ENCODE assay signal across 8 cellular contexts in the genomic region with DNA sequence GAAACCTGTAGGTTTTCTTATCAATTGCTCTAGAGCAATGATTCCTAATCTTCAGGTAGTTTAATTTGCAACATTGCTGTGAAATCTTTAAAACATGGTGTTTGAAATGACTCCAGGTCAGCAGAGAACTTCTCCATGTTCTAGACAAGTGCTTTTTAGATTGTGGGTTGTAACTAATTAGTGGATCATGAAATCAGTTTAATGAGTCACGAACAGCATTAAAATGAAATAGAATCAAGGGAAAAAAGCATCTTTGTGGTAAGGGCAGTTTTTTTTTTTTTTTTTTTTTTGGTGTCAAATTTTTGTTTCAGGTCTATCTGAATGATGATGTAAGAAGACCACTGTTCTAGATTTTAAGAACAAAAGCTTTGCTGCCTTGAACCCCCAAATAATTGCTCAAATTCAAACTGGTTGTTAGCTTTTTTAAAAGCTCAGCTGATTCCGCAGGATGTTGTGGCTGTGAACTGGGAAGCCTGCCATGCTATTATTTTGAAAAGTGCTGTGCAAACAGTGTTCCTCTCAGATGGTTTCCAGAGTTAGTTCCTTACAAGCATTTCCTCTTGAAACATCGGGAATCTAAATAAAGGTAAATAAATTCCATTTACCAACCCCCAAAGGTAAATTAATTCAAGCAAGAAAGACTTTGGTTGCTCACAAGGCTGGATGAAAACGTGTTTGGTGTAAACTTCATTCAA. TPM values are rescaled to one million over a fixed set of nuclear protein-coding genes. Genes with fewer than 3 reads are reported as not detected.
DNase-seq lines count a peak whose midpoint lies in the region; ATAC-seq and TF ChIP-seq lines count a peak whose summit lies in the region.

No MANE protein-coding gene starts in this region.

- H3K9me3 ChIP-seq in cardiac muscle cell (ENCODE audit: low read depth) (no peaks in the 10 kb centered on the region), gastrocnemius medialis (no peaks in the 10 kb centered on the region)

- TF ChIP-seq CTCF in HL-60 (IDR thresholded peaks at IDR 0.05; ENCODE audit: insufficient read depth, low read length) = no peak
- TF ChIP-seq CTCF in cardiac muscle cell (IDR thresholded peaks at IDR 0.05; ENCODE audit: low read depth, low read length) = no peak
- TF ChIP-seq CTCF in gastrocnemius medialis (IDR thresholded peaks at IDR 0.05 in 4 of 5, conservative IDR thresholded peaks at IDR 0.05 in 1 of 5) = no peak

- no peak overlapping the region for H3K4me3 ChIP-seq in HL-60 (replicated peaks; ENCODE audit: insufficient read depth, low read length)
- no peak overlapping the region for H3K4me3 ChIP-seq in cardiac muscle cell
- peak overlapping the region; percentile 45 to 56 (median 53) for H3K4me3 ChIP-seq in gastrocnemius medialis

- in situ Hi-C loops in gastrocnemius medialis (cut with MboI; ENCODE audit: low sequenced_read_pairs in 4 of 4) = no loop called here

- H3K27me3 ChIP-seq in HL-60 (ENCODE audit: insufficient read depth, poor library complexity, severe bottlenecking) = no peaks in the 10 kb centered on the region
- no peaks in the 10 kb centered on the region for H3K27me3 ChIP-seq in cardiac muscle cell
- H3K27me3 ChIP-seq in gastrocnemius medialis = no peaks in the 10 kb centered on the region

- ATAC-seq in gastrocnemius medialis = peak; percentile 47 to 53
- ATAC-seq in HG03280 (IDR thresholded peaks at IDR 0.05; ENCODE audit: unreplicated experiment) = no peak
- no peak for ATAC-seq in HG02973 (IDR thresholded peaks at IDR 0.05; ENCODE audit: unreplicated experiment)

- intact Hi-C loops in gastrocnemius medialis (cut with DNase I; ENCODE audit: low total_unique reads) = loop anchor here (1.0 kb wide), 2 partner anchors 13 to 59 kb away; a partner anchor contains a TSS

- DNase-seq in HL-60 (ENCODE audit: low read depth in 1 of 2, low spot score in 1 of 2) = no peak
- peak; percentile 44 to 49 for DNase-seq in SHP77 (lab: John Stamatoyannopoulos, UW)
- DNase-seq in cardiac muscle cell (ENCODE audit: low read depth in 1 of 2, low spot score in 1 of 2) = peak in 1 of 2 donors; percentile 85
- peak; percentile 53 to 55 for DNase-seq in gastrocnemius medialis
- DNase-seq in mesenteric fat pad (ENCODE audit: low spot score) = no peak
- DNase-seq in KG1 (lab: John Stamatoyannopoulos, UW) = no peak

- H3K36me3 ChIP-seq in cardiac muscle cell = no peaks in the 10 kb centered on the region
- H3K36me3 ChIP-seq in gastrocnemius medialis = no peaks in the 10 kb centered on the region

- H3K4me1 ChIP-seq in cardiac muscle cell (ENCODE audit: low read depth) (peaks cover 12% of the 10 kb centered on the region), gastrocnemius medialis (peaks cover 41 to 53% of the 10 kb centered on the region in 2 donors)

- peak in 1 of 2 donors; percentile 10 for TF ChIP-seq POLR2A in gastrocnemius medialis (IDR thresholded peaks at IDR 0.05)

- H3K27ac ChIP-seq in HL-60 (replicated peaks) = peak overlapping the region; percentile 57; the same call in 1 of the 2 replicates
- H3K27ac ChIP-seq in cardiac muscle cell = peak overlapping the region; percentile 25
- H3K27ac ChIP-seq in gastrocnemius medialis = peak overlapping the region; percentile 89 to 93 (median 91)

RNA-seq across cellular contexts. Expression of a gene that starts 13.1 kb away (rescaled TPM):
- 0.88 and 2.6 TPM in 2 replicates for total RNA-seq in cardiac muscle cell
- polyA plus RNA-seq in cardiac muscle cell = 0.32 and 0.37 TPM in 2 replicates
- total RNA-seq in gastrocnemius medialis = 1,000 to 10,000 TPM; 2,371 to 5,827 (median 4,654) TPM
- 482 TPM for total RNA-seq in mesenteric fat pad

Comparison
In these comparisons a context has a peak if more than half of its experiments do, and no peak if none do; other contexts are left out.
1. DNase-seq: peak in SHP77 (2 of 2) and gastrocnemius medialis (2 of 2); none in HL-60 (0 of 2), mesenteric fat pad (single experiment) and KG1 (single experiment).
2. H3K27ac ChIP-seq: peak in every context shown above with its lines; median percentile 91 in gastrocnemius medialis; 57 in HL-60; 25 in cardiac muscle cell.
3. H3K4me3 ChIP-seq: peak in gastrocnemius medialis (4 of 4); none in HL-60 (single experiment) and cardiac muscle cell (single experiment).
4. ATAC-seq: peak in gastrocnemius medialis (2 of 2); none in HG03280 (single experiment) and HG02973 (single experiment).
5. RNA of a gene that starts 13.1 kb away (total RNA-seq): 2,371 to 5,827 TPM in gastrocnemius medialis and 482 TPM in mesenteric fat pad (single experiment); 0.88 to 2.6 TPM in cardiac muscle cell; every median in the first group is over 100 times any median in the second.